In the genomic region with DNA sequence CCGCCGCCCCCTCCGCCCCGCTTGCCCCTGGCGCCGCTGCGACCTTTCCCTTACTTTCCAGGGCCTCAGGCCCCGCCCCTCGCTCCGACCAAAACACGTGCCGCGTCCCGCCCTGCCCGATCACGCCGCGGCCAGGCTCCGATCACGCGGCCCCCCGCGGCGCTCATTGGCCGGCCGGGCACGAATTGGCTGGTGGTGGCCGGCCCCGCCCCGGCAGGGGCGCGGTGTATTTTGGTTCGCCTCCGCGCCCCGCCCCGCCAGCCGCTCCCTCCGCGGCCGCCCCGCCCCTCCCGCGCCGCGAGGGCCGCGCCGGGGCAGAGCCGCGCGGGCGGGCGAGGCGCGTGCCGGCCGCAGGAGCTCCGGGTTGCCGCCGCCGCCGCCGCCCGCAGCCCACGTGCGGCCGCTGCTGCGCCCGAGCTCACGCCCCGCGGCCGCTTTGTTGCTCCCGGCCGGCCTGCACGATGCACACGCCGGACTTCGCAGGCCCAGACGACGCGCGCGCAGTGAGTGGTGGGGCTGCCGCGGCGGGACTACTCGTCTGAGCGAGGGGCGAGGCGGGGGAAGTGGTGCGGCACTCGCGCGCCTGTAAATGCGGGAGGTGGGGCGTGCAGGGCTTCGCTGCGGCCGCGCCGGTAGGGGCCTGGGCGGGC, we compare ENCODE assay signal across 1 cellular context.
TF ChIP-seq lines count a peak whose summit lies in the region.

Gene KLF11 (plus strand): TSS at position 295 of the 650 bp plus-strand sequence. CDS start 167 bp downstream, at position 462.

TF ChIP-seq in HepG2, 621 proteins besides CTCF, POLR2A, EP300 and RAD21 (continued from another document and continues in another):
- TF ChIP-seq FUBP1 (CRISPR knock-in tag; IDR thresholded peaks at IDR 0.05; ENCODE audit: borderline replicate concordance), result no peak
- TF ChIP-seq, protein P1, sequence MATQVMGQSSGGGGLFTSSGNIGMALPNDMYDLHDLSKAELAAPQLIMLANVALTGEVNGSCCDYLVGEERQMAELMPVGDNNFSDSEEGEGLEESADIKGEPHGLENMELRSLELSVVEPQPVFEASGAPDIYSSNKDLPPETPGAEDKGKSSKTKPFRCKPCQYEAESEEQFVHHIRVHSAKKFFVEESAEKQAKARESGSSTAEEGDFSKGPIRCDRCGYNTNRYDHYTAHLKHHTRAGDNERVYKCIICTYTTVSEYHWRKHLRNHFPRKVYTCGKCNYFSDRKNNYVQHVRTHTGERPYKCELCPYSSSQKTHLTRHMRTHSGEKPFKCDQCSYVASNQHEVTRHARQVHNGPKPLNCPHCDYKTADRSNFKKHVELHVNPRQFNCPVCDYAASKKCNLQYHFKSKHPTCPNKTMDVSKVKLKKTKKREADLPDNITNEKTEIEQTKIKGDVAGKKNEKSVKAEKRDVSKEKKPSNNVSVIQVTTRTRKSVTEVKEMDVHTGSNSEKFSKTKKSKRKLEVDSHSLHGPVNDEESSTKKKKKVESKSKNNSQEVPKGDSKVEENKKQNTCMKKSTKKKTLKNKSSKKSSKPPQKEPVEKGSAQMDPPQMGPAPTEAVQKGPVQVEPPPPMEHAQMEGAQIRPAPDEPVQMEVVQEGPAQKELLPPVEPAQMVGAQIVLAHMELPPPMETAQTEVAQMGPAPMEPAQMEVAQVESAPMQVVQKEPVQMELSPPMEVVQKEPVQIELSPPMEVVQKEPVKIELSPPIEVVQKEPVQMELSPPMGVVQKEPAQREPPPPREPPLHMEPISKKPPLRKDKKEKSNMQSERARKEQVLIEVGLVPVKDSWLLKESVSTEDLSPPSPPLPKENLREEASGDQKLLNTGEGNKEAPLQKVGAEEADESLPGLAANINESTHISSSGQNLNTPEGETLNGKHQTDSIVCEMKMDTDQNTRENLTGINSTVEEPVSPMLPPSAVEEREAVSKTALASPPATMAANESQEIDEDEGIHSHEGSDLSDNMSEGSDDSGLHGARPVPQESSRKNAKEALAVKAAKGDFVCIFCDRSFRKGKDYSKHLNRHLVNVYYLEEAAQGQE (IDR thresholded peaks at IDR 0.05; ENCODE audit: borderline replicate concordance in 1 of 2, low read depth in 1 of 2, low read length in 2 of 2), result no peak
- TF ChIP-seq TMF1 (CRISPR knock-in tag; IDR thresholded peaks at IDR 0.05; ENCODE audit: low read depth), result peak; percentile 89
- TF ChIP-seq ZBTB42 (CRISPR knock-in tag; IDR thresholded peaks at IDR 0.05), result peak; percentile 91; the same call in 1 of the 2 replicates
- TF ChIP-seq FOXM1 (CRISPR knock-in tag; IDR thresholded peaks at IDR 0.05), result peak; percentile 92
- TF ChIP-seq, protein P2, sequence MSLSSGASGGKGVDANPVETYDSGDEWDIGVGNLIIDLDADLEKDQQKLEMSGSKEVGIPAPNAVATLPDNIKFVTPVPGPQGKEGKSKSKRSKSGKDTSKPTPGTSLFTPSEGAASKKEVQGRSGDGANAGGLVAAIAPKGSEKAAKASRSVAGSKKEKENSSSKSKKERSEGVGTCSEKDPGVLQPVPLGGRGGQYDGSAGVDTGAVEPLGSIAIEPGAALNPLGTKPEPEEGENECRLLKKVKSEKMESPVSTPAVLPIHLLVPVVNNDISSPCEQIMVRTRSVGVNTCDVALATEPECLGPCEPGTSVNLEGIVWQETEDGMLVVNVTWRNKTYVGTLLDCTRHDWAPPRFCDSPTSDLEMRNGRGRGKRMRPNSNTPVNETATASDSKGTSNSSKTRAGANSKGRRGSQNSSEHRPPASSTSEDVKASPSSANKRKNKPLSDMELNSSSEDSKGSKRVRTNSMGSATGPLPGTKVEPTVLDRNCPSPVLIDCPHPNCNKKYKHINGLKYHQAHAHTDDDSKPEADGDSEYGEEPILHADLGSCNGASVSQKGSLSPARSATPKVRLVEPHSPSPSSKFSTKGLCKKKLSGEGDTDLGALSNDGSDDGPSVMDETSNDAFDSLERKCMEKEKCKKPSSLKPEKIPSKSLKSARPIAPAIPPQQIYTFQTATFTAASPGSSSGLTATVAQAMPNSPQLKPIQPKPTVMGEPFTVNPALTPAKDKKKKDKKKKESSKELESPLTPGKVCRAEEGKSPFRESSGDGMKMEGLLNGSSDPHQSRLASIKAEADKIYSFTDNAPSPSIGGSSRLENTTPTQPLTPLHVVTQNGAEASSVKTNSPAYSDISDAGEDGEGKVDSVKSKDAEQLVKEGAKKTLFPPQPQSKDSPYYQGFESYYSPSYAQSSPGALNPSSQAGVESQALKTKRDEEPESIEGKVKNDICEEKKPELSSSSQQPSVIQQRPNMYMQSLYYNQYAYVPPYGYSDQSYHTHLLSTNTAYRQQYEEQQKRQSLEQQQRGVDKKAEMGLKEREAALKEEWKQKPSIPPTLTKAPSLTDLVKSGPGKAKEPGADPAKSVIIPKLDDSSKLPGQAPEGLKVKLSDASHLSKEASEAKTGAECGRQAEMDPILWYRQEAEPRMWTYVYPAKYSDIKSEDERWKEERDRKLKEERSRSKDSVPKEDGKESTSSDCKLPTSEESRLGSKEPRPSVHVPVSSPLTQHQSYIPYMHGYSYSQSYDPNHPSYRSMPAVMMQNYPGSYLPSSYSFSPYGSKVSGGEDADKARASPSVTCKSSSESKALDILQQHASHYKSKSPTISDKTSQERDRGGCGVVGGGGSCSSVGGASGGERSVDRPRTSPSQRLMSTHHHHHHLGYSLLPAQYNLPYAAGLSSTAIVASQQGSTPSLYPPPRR (CRISPR knock-in tag; IDR thresholded peaks at IDR 0.05; ENCODE audit: borderline replicate concordance), result peak; percentile 13; the same call in 1 of the 2 replicates
- TF ChIP-seq ZNF775 (CRISPR knock-in tag; IDR thresholded peaks at IDR 0.05; ENCODE audit: borderline replicate concordance), result 0 out of 2 replicates have a peak, but pooled peaks have one; percentile 71
- peak; percentile 82 for TF ChIP-seq FOXP4 (CRISPR knock-in tag; IDR thresholded peaks at IDR 0.05)
- TF ChIP-seq, protein P3, sequence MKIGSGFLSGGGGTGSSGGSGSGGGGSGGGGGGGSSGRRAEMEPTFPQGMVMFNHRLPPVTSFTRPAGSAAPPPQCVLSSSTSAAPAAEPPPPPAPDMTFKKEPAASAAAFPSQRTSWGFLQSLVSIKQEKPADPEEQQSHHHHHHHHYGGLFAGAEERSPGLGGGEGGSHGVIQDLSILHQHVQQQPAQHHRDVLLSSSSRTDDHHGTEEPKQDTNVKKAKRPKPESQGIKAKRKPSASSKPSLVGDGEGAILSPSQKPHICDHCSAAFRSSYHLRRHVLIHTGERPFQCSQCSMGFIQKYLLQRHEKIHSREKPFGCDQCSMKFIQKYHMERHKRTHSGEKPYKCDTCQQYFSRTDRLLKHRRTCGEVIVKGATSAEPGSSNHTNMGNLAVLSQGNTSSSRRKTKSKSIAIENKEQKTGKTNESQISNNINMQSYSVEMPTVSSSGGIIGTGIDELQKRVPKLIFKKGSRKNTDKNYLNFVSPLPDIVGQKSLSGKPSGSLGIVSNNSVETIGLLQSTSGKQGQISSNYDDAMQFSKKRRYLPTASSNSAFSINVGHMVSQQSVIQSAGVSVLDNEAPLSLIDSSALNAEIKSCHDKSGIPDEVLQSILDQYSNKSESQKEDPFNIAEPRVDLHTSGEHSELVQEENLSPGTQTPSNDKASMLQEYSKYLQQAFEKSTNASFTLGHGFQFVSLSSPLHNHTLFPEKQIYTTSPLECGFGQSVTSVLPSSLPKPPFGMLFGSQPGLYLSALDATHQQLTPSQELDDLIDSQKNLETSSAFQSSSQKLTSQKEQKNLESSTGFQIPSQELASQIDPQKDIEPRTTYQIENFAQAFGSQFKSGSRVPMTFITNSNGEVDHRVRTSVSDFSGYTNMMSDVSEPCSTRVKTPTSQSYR (CRISPR knock-in tag; IDR thresholded peaks at IDR 0.05; ENCODE audit: borderline replicate concordance), result peak; percentile 67; the same call in 1 of the 2 replicates
- no peak for TF ChIP-seq PAWR (CRISPR knock-in tag; IDR thresholded peaks at IDR 0.05; ENCODE audit: borderline replicate concordance)
- TF ChIP-seq, protein P4, sequence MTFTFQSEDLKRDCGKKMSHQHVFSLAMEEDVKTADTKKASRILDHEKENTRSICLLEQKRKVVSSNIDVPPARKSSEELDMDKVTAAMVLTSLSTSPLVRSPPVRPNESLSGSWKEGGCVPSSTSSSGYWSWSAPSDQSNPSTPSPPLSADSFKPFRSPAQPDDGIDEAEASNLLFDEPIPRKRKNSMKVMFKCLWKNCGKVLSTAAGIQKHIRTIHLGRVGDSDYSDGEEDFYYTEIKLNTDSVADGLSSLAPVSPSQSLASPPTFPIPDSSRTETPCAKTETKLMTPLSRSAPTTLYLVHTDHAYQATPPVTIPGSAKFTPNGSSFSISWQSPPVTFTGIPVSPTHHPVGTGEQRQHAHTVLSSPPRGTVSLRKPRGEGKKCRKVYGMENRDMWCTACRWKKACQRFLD (CRISPR knock-in tag; IDR thresholded peaks at IDR 0.05; ENCODE audit: borderline replicate concordance), result peak; percentile 90; the same call in 1 of the 2 replicates
- TF ChIP-seq, protein P5, sequence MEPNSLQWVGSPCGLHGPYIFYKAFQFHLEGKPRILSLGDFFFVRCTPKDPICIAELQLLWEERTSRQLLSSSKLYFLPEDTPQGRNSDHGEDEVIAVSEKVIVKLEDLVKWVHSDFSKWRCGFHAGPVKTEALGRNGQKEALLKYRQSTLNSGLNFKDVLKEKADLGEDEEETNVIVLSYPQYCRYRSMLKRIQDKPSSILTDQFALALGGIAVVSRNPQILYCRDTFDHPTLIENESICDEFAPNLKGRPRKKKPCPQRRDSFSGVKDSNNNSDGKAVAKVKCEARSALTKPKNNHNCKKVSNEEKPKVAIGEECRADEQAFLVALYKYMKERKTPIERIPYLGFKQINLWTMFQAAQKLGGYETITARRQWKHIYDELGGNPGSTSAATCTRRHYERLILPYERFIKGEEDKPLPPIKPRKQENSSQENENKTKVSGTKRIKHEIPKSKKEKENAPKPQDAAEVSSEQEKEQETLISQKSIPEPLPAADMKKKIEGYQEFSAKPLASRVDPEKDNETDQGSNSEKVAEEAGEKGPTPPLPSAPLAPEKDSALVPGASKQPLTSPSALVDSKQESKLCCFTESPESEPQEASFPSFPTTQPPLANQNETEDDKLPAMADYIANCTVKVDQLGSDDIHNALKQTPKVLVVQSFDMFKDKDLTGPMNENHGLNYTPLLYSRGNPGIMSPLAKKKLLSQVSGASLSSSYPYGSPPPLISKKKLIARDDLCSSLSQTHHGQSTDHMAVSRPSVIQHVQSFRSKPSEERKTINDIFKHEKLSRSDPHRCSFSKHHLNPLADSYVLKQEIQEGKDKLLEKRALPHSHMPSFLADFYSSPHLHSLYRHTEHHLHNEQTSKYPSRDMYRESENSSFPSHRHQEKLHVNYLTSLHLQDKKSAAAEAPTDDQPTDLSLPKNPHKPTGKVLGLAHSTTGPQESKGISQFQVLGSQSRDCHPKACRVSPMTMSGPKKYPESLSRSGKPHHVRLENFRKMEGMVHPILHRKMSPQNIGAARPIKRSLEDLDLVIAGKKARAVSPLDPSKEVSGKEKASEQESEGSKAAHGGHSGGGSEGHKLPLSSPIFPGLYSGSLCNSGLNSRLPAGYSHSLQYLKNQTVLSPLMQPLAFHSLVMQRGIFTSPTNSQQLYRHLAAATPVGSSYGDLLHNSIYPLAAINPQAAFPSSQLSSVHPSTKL (CRISPR knock-in tag; IDR thresholded peaks at IDR 0.05), result peak; percentile 50
- TF ChIP-seq HES4 (CRISPR knock-in tag; IDR thresholded peaks at IDR 0.05; ENCODE audit: borderline replicate concordance), result peak; percentile 95; the same call in 1 of the 2 replicates
- TF ChIP-seq, protein P6, sequence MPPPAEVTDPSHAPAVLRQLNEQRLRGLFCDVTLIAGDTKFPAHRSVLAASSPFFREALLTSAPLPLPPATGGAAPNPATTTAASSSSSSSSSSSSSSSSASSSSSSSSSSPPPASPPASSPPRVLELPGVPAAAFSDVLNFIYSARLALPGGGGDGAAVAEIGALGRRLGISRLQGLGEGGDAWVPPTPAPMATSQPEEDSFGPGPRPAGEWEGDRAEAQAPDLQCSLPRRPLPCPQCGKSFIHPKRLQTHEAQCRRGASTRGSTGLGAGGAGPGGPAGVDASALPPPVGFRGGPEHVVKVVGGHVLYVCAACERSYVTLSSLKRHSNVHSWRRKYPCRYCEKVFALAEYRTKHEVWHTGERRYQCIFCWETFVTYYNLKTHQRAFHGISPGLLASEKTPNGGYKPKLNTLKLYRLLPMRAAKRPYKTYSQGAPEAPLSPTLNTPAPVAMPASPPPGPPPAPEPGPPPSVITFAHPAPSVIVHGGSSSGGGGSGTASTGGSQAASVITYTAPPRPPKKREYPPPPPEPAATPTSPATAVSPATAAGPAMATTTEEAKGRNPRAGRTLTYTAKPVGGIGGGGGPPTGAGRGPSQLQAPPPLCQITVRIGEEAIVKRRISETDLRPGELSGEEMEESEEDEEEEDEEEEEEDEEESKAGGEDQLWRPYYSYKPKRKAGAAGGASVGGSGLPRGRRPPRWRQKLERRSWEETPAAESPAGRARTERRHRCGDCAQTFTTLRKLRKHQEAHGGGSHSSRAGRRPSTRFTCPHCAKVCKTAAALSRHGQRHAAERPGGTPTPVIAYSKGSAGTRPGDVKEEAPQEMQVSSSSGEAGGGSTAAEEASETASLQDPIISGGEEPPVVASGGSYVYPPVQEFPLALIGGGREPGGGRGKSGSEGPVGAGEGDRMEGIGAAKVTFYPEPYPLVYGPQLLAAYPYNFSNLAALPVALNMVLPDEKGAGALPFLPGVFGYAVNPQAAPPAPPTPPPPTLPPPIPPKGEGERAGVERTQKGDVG (CRISPR knock-in tag; IDR thresholded peaks at IDR 0.05; ENCODE audit: borderline replicate concordance), result no peak
- TF ChIP-seq TAF1 (CRISPR knock-in tag; IDR thresholded peaks at IDR 0.05), result peak; percentile 37; the same call in 1 of the 2 replicates
- no peak for TF ChIP-seq U2AF1 (optimal IDR thresholded peaks at IDR 0.05; ENCODE audit: low read depth, low read length)
- peak; percentile 94; the same call in 1 of the 2 replicates for TF ChIP-seq CCDC6 (CRISPR knock-in tag; IDR thresholded peaks at IDR 0.05)
- TF ChIP-seq ARID2 (CRISPR knock-in tag; IDR thresholded peaks at IDR 0.05; ENCODE audit: borderline replicate concordance), result no peak
- TF ChIP-seq NKX3-1 (CRISPR knock-in tag; IDR thresholded peaks at IDR 0.05), result peak; percentile 98
- TF ChIP-seq GLI4 (CRISPR knock-in tag; IDR thresholded peaks at IDR 0.05; ENCODE audit: borderline replicate concordance), result 0 out of 2 replicates have a peak, but pooled peaks have one; percentile 65
